8 cellular contexts compared by ENCODE assay signal in the genomic region with DNA sequence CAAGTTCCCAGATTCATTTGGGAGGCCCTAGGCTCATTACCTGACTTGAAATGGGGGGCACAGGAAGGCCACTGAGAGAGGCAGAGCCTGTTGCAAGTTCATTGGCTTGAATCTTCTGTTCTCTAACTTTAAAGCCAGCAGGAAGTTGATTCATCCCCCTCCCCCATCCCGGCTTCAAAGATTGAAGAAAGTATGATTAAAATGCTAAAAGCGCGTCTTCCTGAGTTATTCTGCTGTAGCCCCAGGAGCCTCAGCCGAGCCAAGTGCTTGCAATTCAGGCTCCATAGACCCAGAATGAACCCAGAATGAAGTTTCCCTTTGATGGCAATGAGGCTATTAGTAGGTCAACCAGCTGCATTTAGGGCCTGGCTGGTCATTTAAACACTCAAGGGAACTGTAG. TPM values are rescaled to one million over a fixed set of nuclear protein-coding genes. Genes with fewer than 3 reads are reported as not detected.
A peak's percentile ranks its signal among the peaks of the same experiment; 100 is the strongest.
DNase-seq lines count a peak whose midpoint lies in the region; ATAC-seq and TF ChIP-seq lines count a peak whose summit lies in the region.

No MANE protein-coding gene starts in this region.

- POLR2A ChIA-PET in OCI-LY7 (lab: Charles Lee), result interaction anchor here (0.9 to 1.5 kb wide), 4 partner anchors 10 to 13 kb away, joined by 3 to 7 read pairs (median 6); no protein-coding TSS in a partner anchor

- no peak for TF ChIP-seq CTCF in AG10803 (conservative IDR thresholded peaks at IDR 0.05; ENCODE audit: low read length)
- TF ChIP-seq CTCF in OCI-LY7 (conservative IDR thresholded peaks at IDR 0.05; ENCODE audit: low read length), result no peak
- no peak for TF ChIP-seq CTCF in astrocyte of the spinal cord (IDR thresholded peaks at IDR 0.05; ENCODE audit: low read depth, low read length)

- H3K36me3 Mint-ChIP-seq in memory B cell, result no peaks in the 10 kb centered on the region
- no peaks in the 10 kb centered on the region for H3K36me3 Mint-ChIP-seq in stimulated activated naive B cell treated with anti-CD40 and anti-IgM and Interleukin-4, amounts not matched to agents 10 μg/mL and 1 μg/mL and 100 μg/mL, for 72 hours

- H3K4me3 ChIP-seq in AG10803 (ENCODE audit: low read length) (no peak overlapping the region), OCI-LY7 (ENCODE audit: low read depth, low read length, poor library complexity, severe bottlenecking) (peak overlapping the region; percentile 24), astrocyte of the spinal cord (ENCODE audit: low read depth, low read length) (no peak overlapping the region)

- DNase-seq in AG10803 (ENCODE audit: low read depth) (peak; percentile 76), OCI-LY7 (ENCODE audit: low spot score) (peak; percentile 45), astrocyte of the spinal cord (ENCODE audit: low read depth, low spot score) (peak; percentile 82), memory B cell (ENCODE audit: low spot score in 2 of 2) (no peak), T1000 (lab: John Stamatoyannopoulos, UW) (no peak), cerebellar nuclear complex (lab: John Stamatoyannopoulos, UW) (no peak)
- no peak for DNase-seq in effector CD8-positive, alpha-beta T cell (lab: John Stamatoyannopoulos, UW)
- DNase-seq in stimulated activated naive B cell treated with anti-CD40 and anti-IgM and Interleukin-4, amounts not matched to agents 10 μg/mL and 1 μg/mL and 100 μg/mL, for 72 hours, result no peak

- peak overlapping the region; percentile 17 for H3K4me3 Mint-ChIP-seq in memory B cell
- H3K4me3 Mint-ChIP-seq in stimulated activated naive B cell treated with anti-CD40 and anti-IgM and Interleukin-4, amounts not matched to agents 10 μg/mL and 1 μg/mL and 100 μg/mL, for 72 hours, result peak overlapping the region in 1 of 2 donors; percentile 32

- CTCF ChIA-PET in OCI-LY7 (lab: Charles Lee; ENCODE audit: unreplicated experiment), result no interaction called here

- peak overlapping the region; percentile 48 for H3K4me2 ChIP-seq in OCI-LY7 (ENCODE audit: low read length)

- H3K4me1 ChIP-seq in OCI-LY7 (ENCODE audit: insufficient read depth, low read length, poor library complexity, severe bottlenecking), result peaks cover 28% of the 10 kb centered on the region

- peaks cover 3% of the 10 kb centered on the region for H3K4me1 Mint-ChIP-seq in memory B cell
- peaks cover 12 to 15% of the 10 kb centered on the region in 2 donors for H3K4me1 Mint-ChIP-seq in stimulated activated naive B cell treated with anti-CD40 and anti-IgM and Interleukin-4, amounts not matched to agents 10 μg/mL and 1 μg/mL and 100 μg/mL, for 72 hours

- in situ Hi-C loops in astrocyte of the spinal cord (cut with HindIII; ENCODE audit: low sequenced_read_pairs), result no loop called here

- H3K27ac ChIP-seq in OCI-LY7 (ENCODE audit: low read depth, low read length, poor library complexity, severe bottlenecking), result peak overlapping the region; percentile 26

- H3K36me3 ChIP-seq in OCI-LY7 (ENCODE audit: insufficient read depth, low read length), result no peaks in the 10 kb centered on the region

- H3K9me3 ChIP-seq in OCI-LY7 (ENCODE audit: low read length), result no peaks in the 10 kb centered on the region

- H2AFZ ChIP-seq in OCI-LY7 (ENCODE audit: low read length), result peak overlapping the region; percentile 21; the same call in 1 of the 2 replicates

- no peak for ATAC-seq in memory B cell (ENCODE audit: low read depth)
- no peak for ATAC-seq in stimulated activated naive B cell treated with anti-CD40 and anti-IgM and Interleukin-4, amounts not matched to agents 10 μg/mL and 1 μg/mL and 100 μg/mL, for 72 hours (replicated peaks)

- H3K9me3 Mint-ChIP-seq in memory B cell, result no peaks in the 10 kb centered on the region
- no peaks in the 10 kb centered on the region for H3K9me3 Mint-ChIP-seq in stimulated activated naive B cell treated with anti-CD40 and anti-IgM and Interleukin-4, amounts not matched to agents 10 μg/mL and 1 μg/mL and 100 μg/mL, for 72 hours

- H3K79me2 ChIP-seq in OCI-LY7 (ENCODE audit: insufficient read depth, low read depth, low read length), result no peaks in the 10 kb centered on the region; the same call in 1 of the 2 replicates

- H4K20me1 ChIP-seq in OCI-LY7 (ENCODE audit: insufficient read depth, low read length), result no peaks in the 10 kb centered on the region

- BruUV-seq in OCI-LY7 (replicated peaks; lab: Mats Ljungman, UMichigan), result no TSS peak

- H3K27me3 Mint-ChIP-seq in memory B cell, result no peaks in the 10 kb centered on the region
- H3K27me3 Mint-ChIP-seq in stimulated activated naive B cell treated with anti-CD40 and anti-IgM and Interleukin-4, amounts not matched to agents 10 μg/mL and 1 μg/mL and 100 μg/mL, for 72 hours, result no peaks in the 10 kb centered on the region

- H3K9me2 ChIP-seq in OCI-LY7 (ENCODE audit: insufficient read depth, low read length), result no peaks in the 10 kb centered on the region

- H3K27ac Mint-ChIP-seq in memory B cell, result no peak overlapping the region
- H3K27ac Mint-ChIP-seq in stimulated activated naive B cell treated with anti-CD40 and anti-IgM and Interleukin-4, amounts not matched to agents 10 μg/mL and 1 μg/mL and 100 μg/mL, for 72 hours, result no peak overlapping the region

- intact Hi-C loops in OCI-LY7 (cut with micrococcal nuclease; ENCODE audit: unreplicated experiment), result no loop called here

RNA-seq across cellular contexts. Expression of a gene that starts 14.7 kb away (rescaled TPM):
- 5.3 and 7.5 TPM in 2 replicates for total RNA-seq in OCI-LY7 (2014; rRNA removed; shearing (Covaris generic))
- total RNA-seq in OCI-LY7 (2022), result 2.0 and 2.8 TPM in 2 replicates

RNA-seq across cellular contexts. Expression of a gene that starts 43.0 kb away (rescaled TPM):
- total RNA-seq in OCI-LY7 (2014; rRNA removed; shearing (Covaris generic)), result 5.4 and 9.8 TPM in 2 replicates
- 3.6 and 5.5 TPM in 2 replicates for total RNA-seq in OCI-LY7 (2022)

Comparison
In these comparisons a context has a peak if more than half of its experiments do, and no peak if none do; other contexts are left out.
1. DNase-seq: peak in AG10803 (single experiment), OCI-LY7 (single experiment) and astrocyte of the spinal cord (single experiment); none in memory B cell (0 of 2), effector CD8-positive, alpha-beta T cell (single experiment), T1000 (single experiment), cerebellar nuclear complex (0 of 2) and stimulated activated naive B cell treated with anti-CD40 and anti-IgM and Interleukin-4, amounts not matched to agents 10 μg/mL and 1 μg/mL and 100 μg/mL, for 72 hours (single experiment).